In the genomic region with DNA sequence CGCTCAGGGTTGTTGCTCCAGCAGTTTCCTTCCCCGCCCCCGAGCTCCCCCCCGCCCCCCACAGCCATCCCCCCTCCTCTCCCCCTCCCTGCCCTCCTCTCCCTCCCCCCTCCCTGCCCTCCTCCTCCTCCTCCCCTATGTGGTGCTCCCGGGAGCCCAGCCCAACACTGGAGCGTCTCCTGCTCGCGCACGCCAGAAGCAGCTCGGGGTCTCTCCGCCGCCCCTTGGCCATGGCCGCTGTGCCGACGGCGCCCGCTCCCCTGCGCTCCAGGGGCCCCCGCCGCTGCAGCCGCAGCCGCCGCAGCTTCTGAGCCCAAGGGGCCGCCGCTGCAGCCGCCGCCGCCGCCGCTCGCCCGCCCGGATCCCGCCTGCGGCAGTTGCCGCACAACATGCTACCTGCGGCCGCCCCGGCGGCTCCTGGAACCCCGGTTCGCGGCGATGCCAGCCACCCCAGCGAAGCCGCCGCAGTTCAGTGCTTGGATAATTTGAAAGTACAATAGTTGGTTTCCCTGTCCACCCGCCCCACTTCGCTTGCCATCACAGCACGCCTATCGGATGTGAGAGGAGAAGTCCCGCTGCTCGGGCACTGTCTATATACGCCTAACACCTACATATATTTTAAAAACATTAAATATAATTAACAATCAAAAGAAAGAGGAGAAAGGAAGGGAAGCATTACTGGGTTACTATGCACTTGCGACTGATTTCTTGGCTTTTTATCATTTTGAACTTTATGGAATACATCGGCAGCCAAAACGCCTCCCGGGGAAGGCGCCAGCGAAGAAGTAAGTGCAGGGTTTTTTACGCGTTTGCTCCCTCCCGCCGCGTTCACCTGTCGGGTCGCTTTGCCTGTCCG, we compare ENCODE assay signal across 8 cellular contexts. TPM values are rescaled to one million over a fixed set of nuclear protein-coding genes. Genes with fewer than 3 reads are reported as not detected.
A peak's percentile ranks its signal among the peaks of the same experiment; 100 is the strongest.
DNase-seq lines count a peak whose midpoint lies in the region; ATAC-seq and TF ChIP-seq lines count a peak whose summit lies in the region.

A gene with protein sequence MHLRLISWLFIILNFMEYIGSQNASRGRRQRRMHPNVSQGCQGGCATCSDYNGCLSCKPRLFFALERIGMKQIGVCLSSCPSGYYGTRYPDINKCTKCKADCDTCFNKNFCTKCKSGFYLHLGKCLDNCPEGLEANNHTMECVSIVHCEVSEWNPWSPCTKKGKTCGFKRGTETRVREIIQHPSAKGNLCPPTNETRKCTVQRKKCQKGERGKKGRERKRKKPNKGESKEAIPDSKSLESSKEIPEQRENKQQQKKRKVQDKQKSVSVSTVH (plus strand): TSS at position 167 of the 856 bp plus-strand sequence. CDS start 522 bp downstream, at position 689.

- peaks cover 34% of the 10 kb centered on the region for H3K27me3 ChIP-seq in fibroblast of lung (ENCODE audit: control insufficient read depth, insufficient read depth, low read length)
- H3K27me3 ChIP-seq in neural cell (ENCODE audit: insufficient read depth, low read depth, low read length) = peaks cover 59% of the 10 kb centered on the region

- TF ChIP-seq EP300 in neural cell (conservative IDR thresholded peaks at IDR 0.05; ENCODE audit: poor library complexity, severe bottlenecking) = no peak

- H3K27ac ChIP-seq in fibroblast of lung (ENCODE audit: insufficient read depth, low read length) = no peak within 1 kb of the TSS
- H3K27ac ChIP-seq in neural cell (ENCODE audit: low read length) = no peak within 1 kb of the TSS

- peak; percentile 10 for TF ChIP-seq RAD21 in neural cell (conservative IDR thresholded peaks at IDR 0.05)

- peak; percentile 28 for ATAC-seq in HG02798 (IDR thresholded peaks at IDR 0.05; ENCODE audit: poor library complexity, unreplicated experiment)
- ATAC-seq in HG02642 (IDR thresholded peaks at IDR 0.05; ENCODE audit: poor library complexity, unreplicated experiment) = no peak

- H3K4me1 ChIP-seq in fibroblast of lung (ENCODE audit: control insufficient read depth, extremely low read depth, insufficient read depth, low read length) = peaks cover 2% of the 10 kb centered on the region

- TF ChIP-seq CTCF in fibroblast of lung (conservative IDR thresholded peaks at IDR 0.05 in 1 of 2, IDR thresholded peaks at IDR 0.05 in 1 of 2; ENCODE audit: low read depth in 1 of 2, low read length in 2 of 2) = no peak
- TF ChIP-seq CTCF in neural cell (IDR thresholded peaks at IDR 0.05; ENCODE audit: poor library complexity, severe bottlenecking) = no peak

- DNase-seq in NCI-H524 (lab: John Stamatoyannopoulos, UW) (peak; percentile 41 to 64), NCI-H524 treated with DMSO at 0.1 percent for 48 hours (lab: John Stamatoyannopoulos, UW) (no peak), T1000 (lab: John Stamatoyannopoulos, UW) (peak; percentile 12), fibroblast of lung (ENCODE audit: low read depth in 2 of 2) (peak; percentile 40 to 43), NCI-H128 (lab: John Stamatoyannopoulos, UW; ENCODE audit: unreplicated experiment) (no peak)

- H3K9me3 ChIP-seq in fibroblast of lung (ENCODE audit: control insufficient read depth, insufficient read depth, low read depth, low read length) (no peaks in the 10 kb centered on the region), neural cell (ENCODE audit: low read length) (no peaks in the 10 kb centered on the region)

- H3K79me2 ChIP-seq in fibroblast of lung (ENCODE audit: control insufficient read depth, insufficient read depth, low read length) (no peaks in the 10 kb centered on the region), neural cell (replicated peaks; ENCODE audit: insufficient read depth, low read length) (no peaks in the 10 kb centered on the region)

- H2AFZ ChIP-seq in fibroblast of lung (ENCODE audit: low read length) (peak within 1 kb of the TSS; percentile 28), neural cell (ENCODE audit: low read depth, low read length) (no peak within 1 kb of the TSS)

- H3K4me3 ChIP-seq in fibroblast of lung (replicated peaks in 1 of 4; ENCODE audit: control extremely low read depth in 1 of 4, insufficient read depth in 1 of 4, low read depth in 3 of 4, low read length in 4 of 4) (peak within 1 kb of the TSS; percentile 38 to 67 (median 60)), neural cell (ENCODE audit: low read length) (peak within 1 kb of the TSS; percentile 75)

- no peaks in the 10 kb centered on the region for H3K9me2 ChIP-seq in neural cell (ENCODE audit: insufficient read depth, low read length)

- no peaks in the 10 kb centered on the region for H3F3A ChIP-seq in neural cell (ENCODE audit: insufficient read depth, low read length, poor library complexity, severe bottlenecking)

- H3K36me3 ChIP-seq in fibroblast of lung (ENCODE audit: control insufficient read depth, insufficient read depth, low read length) (no peaks in the 10 kb centered on the region), neural cell (ENCODE audit: insufficient read depth, low read length) (no peaks in the 10 kb centered on the region)

- H3K4me2 ChIP-seq in fibroblast of lung (ENCODE audit: extremely low read depth, insufficient read depth, low read length) (peak within 1 kb of the TSS; percentile 93), neural cell (ENCODE audit: low read length) (peak within 1 kb of the TSS; percentile 93)

- H4K20me1 ChIP-seq in fibroblast of lung (ENCODE audit: control insufficient read depth, extremely low read depth, insufficient read depth, low read length) = no peaks in the 10 kb centered on the region
- no peaks in the 10 kb centered on the region for H4K20me1 ChIP-seq in neural cell (ENCODE audit: insufficient read depth)

- H3K9ac ChIP-seq in fibroblast of lung (ENCODE audit: insufficient read depth, low read length) = peak within 1 kb of the TSS; percentile 54
- H3K9ac ChIP-seq in neural cell (ENCODE audit: low read length) = peak within 1 kb of the TSS; percentile 38

TF ChIP-seq in neural cell, 6 proteins besides CTCF, POLR2A, EP300 and RAD21:
- TF ChIP-seq, protein P1, sequence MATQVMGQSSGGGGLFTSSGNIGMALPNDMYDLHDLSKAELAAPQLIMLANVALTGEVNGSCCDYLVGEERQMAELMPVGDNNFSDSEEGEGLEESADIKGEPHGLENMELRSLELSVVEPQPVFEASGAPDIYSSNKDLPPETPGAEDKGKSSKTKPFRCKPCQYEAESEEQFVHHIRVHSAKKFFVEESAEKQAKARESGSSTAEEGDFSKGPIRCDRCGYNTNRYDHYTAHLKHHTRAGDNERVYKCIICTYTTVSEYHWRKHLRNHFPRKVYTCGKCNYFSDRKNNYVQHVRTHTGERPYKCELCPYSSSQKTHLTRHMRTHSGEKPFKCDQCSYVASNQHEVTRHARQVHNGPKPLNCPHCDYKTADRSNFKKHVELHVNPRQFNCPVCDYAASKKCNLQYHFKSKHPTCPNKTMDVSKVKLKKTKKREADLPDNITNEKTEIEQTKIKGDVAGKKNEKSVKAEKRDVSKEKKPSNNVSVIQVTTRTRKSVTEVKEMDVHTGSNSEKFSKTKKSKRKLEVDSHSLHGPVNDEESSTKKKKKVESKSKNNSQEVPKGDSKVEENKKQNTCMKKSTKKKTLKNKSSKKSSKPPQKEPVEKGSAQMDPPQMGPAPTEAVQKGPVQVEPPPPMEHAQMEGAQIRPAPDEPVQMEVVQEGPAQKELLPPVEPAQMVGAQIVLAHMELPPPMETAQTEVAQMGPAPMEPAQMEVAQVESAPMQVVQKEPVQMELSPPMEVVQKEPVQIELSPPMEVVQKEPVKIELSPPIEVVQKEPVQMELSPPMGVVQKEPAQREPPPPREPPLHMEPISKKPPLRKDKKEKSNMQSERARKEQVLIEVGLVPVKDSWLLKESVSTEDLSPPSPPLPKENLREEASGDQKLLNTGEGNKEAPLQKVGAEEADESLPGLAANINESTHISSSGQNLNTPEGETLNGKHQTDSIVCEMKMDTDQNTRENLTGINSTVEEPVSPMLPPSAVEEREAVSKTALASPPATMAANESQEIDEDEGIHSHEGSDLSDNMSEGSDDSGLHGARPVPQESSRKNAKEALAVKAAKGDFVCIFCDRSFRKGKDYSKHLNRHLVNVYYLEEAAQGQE (IDR thresholded peaks at IDR 0.05; ENCODE audit: borderline replicate concordance) = no peak
- TF ChIP-seq POLR2AphosphoS5 (IDR thresholded peaks at IDR 0.05) (no peak), EZH2 (IDR thresholded peaks at IDR 0.05; ENCODE audit: borderline replicate concordance, insufficient read depth, low read length, poor library complexity, severe bottlenecking) (no peak), SMC3 (conservative IDR thresholded peaks at IDR 0.05; ENCODE audit: poor library complexity) (peak; percentile 18), MXI1 (conservative IDR thresholded peaks at IDR 0.05; ENCODE audit: poor library complexity, severe bottlenecking) (no peak), TAF1 (IDR thresholded peaks at IDR 0.05; ENCODE audit: low read depth) (no peak)

RNA-seq across cellular contexts. Expression of the gene that starts here (rescaled TPM):
- 12.4 and 15.4 TPM in 2 replicates for total RNA-seq in fibroblast of lung
- 0.85 and 3.4 TPM in 2 replicates for polyA plus RNA-seq in fibroblast of lung
- 1.2 and 6.9 TPM in 2 replicates for polyA plus RNA-seq in fibroblast of lung (2012)
- 0.94 and 2.0 TPM in 2 replicates for polyA minus RNA-seq in fibroblast of lung (ENCODE audit: low replicate concordance)
- polyA plus RNA-seq in neural cell = 0.20 and 0.48 TPM in 2 replicates
- 0.49 and 0.93 TPM in 2 replicates for polyA minus RNA-seq in neural cell

Comparison
In these comparisons a context has a peak if more than half of its experiments do, and no peak if none do; other contexts are left out.
1. DNase-seq: peak in NCI-H524 (2 of 2), T1000 (single experiment) and fibroblast of lung (2 of 2); none in NCI-H524 treated with DMSO at 0.1 percent for 48 hours (single experiment) and NCI-H128 (single experiment).